ENCODE assay signal across 20 cellular contexts in genomic region chr14:62739647-62740046, GRCh38.
"Had no signal": no experiment of that assay in that cellular context is flagged by ENCODE, and none has a peak within 500 bp of the region (broad histone marks: within the 10 kb centered on the region; RNA-seq: fewer than 3 reads in every experiment).

No MANE protein-coding gene starts in this region.

- DNase-seq: MG63, NCI-H1092 treated with DMSO at 0.1 percent for 48 hours, NCI-H1436, NCI-H2029 treated with DMSO at 0.1 percent for 48 hours, NCI-H2171, NCI-H226, NCI-H446, NCI-H510A, NCI-H524 treated with DMSO at 0.1 percent for 48 hours, NCI-H69, NCI-H774, PC-3, SHP77 treated with DMSO at 0.1 percent for 48 hours, SJCRH30, T-helper 1 cell had no signal

- H3K9me3 ChIP-seq: MG63, SJCRH30 had no signal

- ATAC-seq: K562, Panc1, PC-3, Right ventricle myocardium inferior, SK-N-SH treated with all-trans-retinoic acid at 6 μM for 48 hours had no signal

- H3K27me3 ChIP-seq: MG63, SJCRH30 had no signal

- H3K36me3 ChIP-seq: MG63, SJCRH30 had no signal

- H3K4me1 ChIP-seq: SJCRH30 had no signal

- H3K27ac ChIP-seq: HL-60, SJCRH30 had no signal

- H3K4me3 ChIP-seq: K562, MG63, SJCRH30 had no signal
